ENCODE assay signal across 35 cellular contexts in the genomic region with DNA sequence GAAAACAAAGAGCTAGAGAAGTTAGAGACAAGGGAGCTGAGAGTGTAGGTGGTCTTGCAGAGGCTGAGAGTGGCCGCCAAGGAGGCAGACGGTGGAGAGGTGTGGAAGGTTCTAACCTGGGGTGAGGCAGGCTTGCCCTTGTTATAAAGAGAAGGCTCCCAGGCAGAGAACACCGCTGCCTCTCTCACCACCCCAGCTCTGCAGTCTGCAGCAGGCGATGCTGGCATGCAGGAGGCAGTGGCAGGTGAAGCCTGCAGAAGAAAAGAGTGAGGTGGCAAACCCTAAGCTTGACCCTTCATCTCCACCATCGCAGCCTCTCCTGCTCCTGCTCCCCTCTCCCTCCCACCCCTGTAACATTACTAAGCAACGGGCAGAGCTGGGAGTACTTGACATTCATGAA. TPM values are rescaled to one million over a fixed set of nuclear protein-coding genes. Genes with fewer than 3 reads are reported as not detected.
"Had no signal": no experiment of that assay in that cellular context is flagged by ENCODE, and none has a peak within 500 bp of the region (broad histone marks: within the 10 kb centered on the region; RNA-seq: fewer than 3 reads in every experiment).

No MANE protein-coding gene starts in this region.

- H3K27ac ChIP-seq: brain microvascular endothelial cell, Peyer's patch had no signal

- H3K36me3 ChIP-seq: brain microvascular endothelial cell, Peyer's patch had no signal

- H3K27me3 ChIP-seq: Peyer's patch had no signal

- H3K4me3 ChIP-seq: Peyer's patch had no signal

- H3K9me3 ChIP-seq: Peyer's patch had no signal

- ATAC-seq: activated CD8-positive, alpha-beta T cell treated with anti-CD3 and anti-CD28 coated beads for 36 hours; activated T-cell treated with anti-CD3 and anti-CD28 coated beads, Interleukin-2, amount 50 U/mL, for 72 hours; activated T-helper 17 cell treated with anti-CD3 and anti-CD28 coated beads, Interleukin-2, amount 50 U/mL, for 72 hours; Right ventricle myocardium inferior had no signal

- DNase-seq: activated CD4-positive, alpha-beta T cell treated with anti-CD3 and anti-CD28 coated beads, Interleukin-2, amount 10 ng/mL, durations not matched to agents 24 days and 14 days; activated CD4-positive, alpha-beta T cell treated with anti-CD3 and anti-CD28 coated beads, Interleukin-2, amount 50 U/mL, for 4 hours; activated CD8-positive, alpha-beta T cell treated with anti-CD3 and anti-CD28 coated beads for 36 hours; activated effector memory CD4-positive, alpha-beta T cell treated with anti-CD3 and anti-CD28 coated beads, Interleukin-2, amount 50 U/mL, for 16 hours; activated naive CD4-positive, alpha-beta T cell; activated naive CD4-positive, alpha-beta T cell treated with anti-CD3 and anti-CD28 coated beads, Interleukin-2, amount 50 U/mL, for 16 hours; activated naive CD8-positive, alpha-beta T cell treated with anti-CD3 and anti-CD28 coated beads for 36 hours; activated T-cell treated with anti-CD3 and anti-CD28 coated beads, Interleukin-2, amount 50 U/mL, for 1 hour; activated T-cell treated with anti-CD3 and anti-CD28 coated beads, Interleukin-2, amount 50 U/mL, for 72 hours; amniotic stem cell; aorta; brain microvascular endothelial cell; Karpas-422; KBM-7; NCI-H1048; NCI-H1105 treated with DMSO at 0.1 percent for 48 hours; NCI-H1436; NCI-H1694; NCI-H1930; NCI-H2081 treated with DMSO at 0.1 percent for 48 hours; NCI-H2171 treated with DMSO at 0.1 percent for 48 hours; NCI-H226; NCI-H446 treated with DMSO at 0.1 percent for 48 hours; NCI-H524; Peyer's patch; RPMI8226; SIG-M5; SW 1271; T1000 had no signal

RNA-seq across cellular contexts. Expression of gene KANK4, which starts 36.3 kb away (rescaled TPM):
- total RNA-seq: activated CD4-positive, alpha-beta T cell treated with anti-CD3 and anti-CD28 coated beads, Interleukin-2, amount 10 ng/mL, durations not matched to agents 24 days and 14 days; activated CD8-positive, alpha-beta memory T cell treated with anti-CD3 and anti-CD28 coated beads for 36 hours; activated CD8-positive, alpha-beta T cell treated with anti-CD3 and anti-CD28 coated beads for 36 hours; activated naive CD8-positive, alpha-beta T cell treated with anti-CD3 and anti-CD28 coated beads for 36 hours; activated T-cell treated with anti-CD3 and anti-CD28 coated beads, Interleukin-2, amount 50 U/mL, for 72 hours; activated T-helper 17 cell treated with anti-CD3 and anti-CD28 coated beads, Interleukin-2, amount 50 U/mL, for 72 hours; SK-MEL-5; T-helper 1 cell treated with Interleukin-12 subunit alpha and Interleukin-12 subunit beta and Interleukin-4 antibody, amounts not matched to agents 30 ng/mL and 1 ng/mL, for 36 hours; T-helper 2 cell treated with Interferon-gamma antibody and Interleukin-4, amounts not matched to agents 100 ng/mL and 5 ng/mL, for 36 hours had no signal
